In genomic region chr9:109973336-109973735, GRCh38 we compare ENCODE assay signal across 1 cellular context.
TF ChIP-seq lines count a peak whose summit lies in the region.

No MANE protein-coding gene starts in this region.

TF ChIP-seq in WTC11, 78 proteins besides CTCF, POLR2A, EP300 and RAD21 (continued from another document):
- TF ChIP-seq IRF1 (CRISPR knock-in tag; IDR thresholded peaks at IDR 0.05): no peak
- TF ChIP-seq CREB1 (CRISPR knock-in tag; IDR thresholded peaks at IDR 0.05): no peak
- no peak for TF ChIP-seq PRDM15 (CRISPR knock-in tag; IDR thresholded peaks at IDR 0.05)
